Comparison of ENCODE assay signal across 1 cellular context in genomic region chr17:73952136-73952497, GRCh38.
TF ChIP-seq lines count a peak whose summit lies in the region.

No MANE protein-coding gene starts in this region.

TF ChIP-seq in SK-N-SH, 30 proteins besides CTCF, POLR2A, EP300 and RAD21 (continued from another document):
- TF ChIP-seq POLR2AphosphoS5 (IDR thresholded peaks at IDR 0.05; ENCODE audit: low read depth, low read length) (no peak), TAF1 (IDR thresholded peaks at IDR 0.05; ENCODE audit: borderline replicate concordance, low read depth, low read length) (no peak), SIN3A (IDR thresholded peaks at IDR 0.05; ENCODE audit: borderline replicate concordance, low read depth, low read length) (no peak), FOSL2 (IDR thresholded peaks at IDR 0.05; ENCODE audit: borderline replicate concordance, low read depth) (no peak), PBX3 (IDR thresholded peaks at IDR 0.05) (no peak), FOXJ3 (CRISPR knock-in tag; IDR thresholded peaks at IDR 0.05) (no peak), RXRA (IDR thresholded peaks at IDR 0.05; ENCODE audit: borderline replicate concordance, low read depth) (no peak)
TF ChIP-seq in SK-N-SH: peak in this region for 0.
